Comparison of ENCODE assay signal across 21 cellular contexts in the genomic region with DNA sequence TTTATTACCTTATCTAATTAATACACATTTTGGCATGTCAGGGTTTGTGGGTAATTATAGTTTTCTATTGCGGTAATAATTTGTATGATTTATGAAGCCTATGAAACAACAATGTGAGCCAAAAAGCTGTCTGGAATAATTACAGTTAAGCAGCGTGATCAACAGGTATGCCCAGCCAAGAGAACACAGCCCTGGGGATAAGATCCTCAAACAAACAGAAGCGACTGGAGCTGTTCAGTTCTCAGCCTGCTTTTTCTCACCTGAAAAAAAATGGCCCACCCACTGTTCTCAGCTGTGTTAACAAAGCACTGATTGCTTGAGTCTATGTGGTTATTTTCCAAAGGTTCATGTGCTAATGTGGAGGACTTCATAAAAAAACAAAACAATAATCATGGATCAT.
"Had no signal": no experiment of that assay in that cellular context is flagged by ENCODE, and none has a peak within 500 bp of the region (broad histone marks: within the 10 kb centered on the region; RNA-seq: fewer than 3 reads in every experiment).

No MANE protein-coding gene starts in this region.

- ATAC-seq: activated T-cell treated with anti-CD3 and anti-CD28 coated beads, Interleukin-2, amount 50 U/mL, for 72 hours; K562; T-cell had no signal

- DNase-seq: activated CD4-positive, alpha-beta memory T cell treated with anti-CD3 and anti-CD28 coated beads, Interleukin-2, amount 10 ng/mL, durations not matched to agents 7 days and 5 days; activated CD4-positive, alpha-beta T cell treated with anti-CD3 and anti-CD28 coated beads, Interleukin-2, amount 10 ng/mL, durations not matched to agents 7 days and 5 days; activated CD4-positive, CD25-positive, alpha-beta regulatory T cell; activated CD8-positive, alpha-beta memory T cell treated with anti-CD3 and anti-CD28 coated beads, Interleukin-2, amount 50 U/mL, for 4 hours; activated gamma-delta T cell treated with Interleukin-2 at 50 U/mL for 16 hours; activated naive CD4-positive, alpha-beta T cell treated with anti-CD3 and anti-CD28 coated beads, Interleukin-2, amount 10 ng/mL, durations not matched to agents 7 days and 5 days; activated naive CD8-positive, alpha-beta T cell treated with anti-CD3 and anti-CD28 coated beads for 36 hours; activated T-cell treated with anti-CD3 and anti-CD28 coated beads, Interleukin-2, amount 50 U/mL, for 72 hours; brain microvascular endothelial cell; Karpas-422; NCI-H1048; NCI-H1694; NCI-H2029 treated with DMSO at 0.1 percent for 48 hours; NCI-H446; NCI-H524; NCI-H748 treated with DMSO at 0.1 percent for 48 hours; SIG-M5; T-cell; T-helper 2 cell; T1000 had no signal
